8 cellular contexts compared by ENCODE assay signal in the genomic region with DNA sequence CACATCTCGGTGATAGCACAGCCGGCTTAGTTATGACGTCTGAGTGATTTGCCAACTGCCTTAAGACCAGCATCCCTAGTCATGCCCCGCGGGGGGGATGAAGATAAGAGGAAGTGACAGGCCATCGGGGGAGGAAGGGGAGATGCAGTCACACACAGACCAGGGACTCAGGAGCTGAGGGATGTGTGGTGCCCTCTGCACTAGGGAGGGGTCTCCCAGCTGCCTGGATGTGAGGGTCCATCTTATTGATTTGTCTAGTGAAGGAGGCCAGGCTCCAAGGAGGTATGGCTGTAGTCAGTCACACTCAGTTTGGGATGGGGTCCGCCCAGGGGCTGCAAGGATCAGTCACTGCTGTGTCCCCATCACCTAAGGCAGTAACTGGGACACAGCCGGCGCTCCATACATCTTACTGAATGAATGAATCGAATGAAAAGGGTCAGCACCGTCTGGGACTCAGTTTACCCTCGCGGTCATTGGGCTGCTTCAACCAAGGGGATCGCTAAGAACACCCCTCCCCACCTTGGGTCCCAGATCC. TPM values are rescaled to one million over a fixed set of nuclear protein-coding genes. Genes with fewer than 3 reads are reported as not detected.
DNase-seq lines count a peak whose midpoint lies in the region; ATAC-seq and TF ChIP-seq lines count a peak whose summit lies in the region.

No MANE protein-coding gene starts in this region.

- no peaks in the 10 kb centered on the region for H3K9me3 ChIP-seq in right lobe of liver
- H3K9me3 ChIP-seq in testis = no peaks in the 10 kb centered on the region

- intact Hi-C loops in right lobe of liver (cut with DNase I) = loop anchor here in 1 of 2 donors (5.0 kb wide), 1 partner anchor 34 kb away; no protein-coding TSS in a partner anchor
- intact Hi-C loops in testis (cut with DNase I; ENCODE audit: low total_unique reads) = no loop called here

- H3K4me3 ChIP-seq in coronary artery (peak overlapping the region; percentile 66), right lobe of liver (peak overlapping the region; percentile 35 to 46 (median 39)), testis (peak overlapping the region; percentile 50 to 51)

- H3K27me3 ChIP-seq in right lobe of liver (no peaks in the 10 kb centered on the region), testis (no peaks in the 10 kb centered on the region)

- WGBS in right lobe of liver (ENCODE audit: insufficient coverage, low coverage, low lambda C conversion rate, missing lambda C conversion rate) = 14% methylated on average over 9 of the region's 14 CpGs
- 17 to 21% methylated on average over 13 to 14 of the region's 14 CpGs for WGBS in testis, 2 donors

- H3K27ac ChIP-seq in coronary artery (peak overlapping the region; percentile 93 to 97), right lobe of liver (peak overlapping the region; percentile 64 to 72 (median 65)), testis (peak overlapping the region; percentile 79 to 94)

- H3K4me1 ChIP-seq in right lobe of liver (peaks cover 0 to 13% (median 6%) of the 10 kb centered on the region in 4 donors), testis (peaks cover 16% of the 10 kb centered on the region)

- TF ChIP-seq CTCF in coronary artery (IDR thresholded peaks at IDR 0.05) (no peak), right lobe of liver (IDR thresholded peaks at IDR 0.05) (no peak), testis (IDR thresholded peaks at IDR 0.05) (no peak)

- peak; percentile 50 for DNase-seq in stimulated activated CD4-positive, alpha-beta T cell treated with anti-CD3 and anti-CD28 coated beads, Interleukin-15, amount 100 ng/mL, for 24 hours
- no peak for DNase-seq in stimulated activated CD4-positive, alpha-beta T cell treated with anti-CD3 and anti-CD28 coated beads, Interleukin-12 subunit alpha, Interleukin-12 subunit beta, amount 100 ng/mL, for 4 hours
- DNase-seq in SK-MEL-5 (ENCODE audit: low read depth, low spot score) (peak; percentile 21), coronary artery (ENCODE audit: low spot score) (peak; percentile 89), right lobe of liver (peak; percentile 49 to 67 (median 58)), testis (peak; percentile 60), NCI-H2081 treated with DMSO at 0.1 percent for 48 hours (lab: John Stamatoyannopoulos, UW) (no peak)

- TF ChIP-seq POLR2A in right lobe of liver (IDR thresholded peaks at IDR 0.05) = no peak
- no peak for TF ChIP-seq POLR2A in testis (IDR thresholded peaks at IDR 0.05)

- in situ Hi-C loops in SK-MEL-5 (cut with HindIII; ENCODE audit: low pct_unique_long_range_greater_than_20kb, low sequenced_read_pairs) = no loop called here

- H3K36me3 ChIP-seq in right lobe of liver = no peaks in the 10 kb centered on the region
- no peaks in the 10 kb centered on the region for H3K36me3 ChIP-seq in testis (ENCODE audit: low read depth, missing control alignments)

- ATAC-seq in right lobe of liver (peak in 1 of 4 donors; percentile 3), HG03378 (IDR thresholded peaks at IDR 0.05; ENCODE audit: unreplicated experiment) (no peak)

RNA-seq across cellular contexts. Expression of a gene that starts 19.3 kb away (rescaled TPM):
- total RNA-seq in SK-MEL-5 (2014; rRNA removed; shearing (Covaris generic)) = 125 and 138 TPM in 2 replicates
- 104 and 133 TPM in 2 replicates for polyA plus RNA-seq in SK-MEL-5 (2015; cell fraction: cytosol; rRNA removed)
- polyA plus RNA-seq in SK-MEL-5 (2015; cell fraction: nucleus; rRNA removed) = 81.9 and 96.6 TPM in 2 replicates
- total RNA-seq in right lobe of liver (10 to 100 TPM; 19.2 to 29.4 (median 22.6) TPM), testis (10 to 100 TPM; 71.8 to 95.7 TPM)
- 112 TPM for polyA plus RNA-seq in testis (ENCODE audit: insufficient read depth, low read depth, low replicate concordance)

RNA-seq across cellular contexts. Expression of a gene that starts 24.8 kb away (rescaled TPM):
- total RNA-seq in SK-MEL-5 (2014; rRNA removed; shearing (Covaris generic)) = 0.13 and 0.42 TPM in 2 replicates
- polyA plus RNA-seq in SK-MEL-5 (2015; cell fraction: cytosol; rRNA removed) = 0.81 and 3.8 TPM in 2 replicates
- 1.5 and 3.8 TPM in 2 replicates for polyA plus RNA-seq in SK-MEL-5 (2015; cell fraction: nucleus; rRNA removed)
- total RNA-seq in right lobe of liver (1 to 10 TPM in 1 of 6 experiments, under 1 TPM in 5; 0.19 to 1.2 (median 0.44) TPM), testis (1 to 10 TPM; 1.2 to 3.9 TPM)
- polyA plus RNA-seq in testis (ENCODE audit: insufficient read depth, low read depth, low replicate concordance) = 22.7 TPM

RNA-seq across cellular contexts. Expression of a gene that starts 36.5 kb away (rescaled TPM):
- 19.3 and 20.2 TPM in 2 replicates for total RNA-seq in SK-MEL-5 (2014; rRNA removed; shearing (Covaris generic))
- 22.4 and 35.3 TPM in 2 replicates for polyA plus RNA-seq in SK-MEL-5 (2015; cell fraction: cytosol; rRNA removed)
- 12.3 and 16.9 TPM in 2 replicates for polyA plus RNA-seq in SK-MEL-5 (2015; cell fraction: nucleus; rRNA removed)
- total RNA-seq in right lobe of liver (1 to 10 TPM; 1.3 to 4.5 (median 3.2) TPM), testis (10 to 100 TPM; 10.2 to 12.1 TPM)
- polyA plus RNA-seq in testis (ENCODE audit: insufficient read depth, low read depth, low replicate concordance) = 5.8 TPM

RNA-seq across cellular contexts. Expression of a gene that starts 38.1 kb away (rescaled TPM):
- total RNA-seq in SK-MEL-5 (2014; rRNA removed; shearing (Covaris generic)) = 1.5 and 1.8 TPM in 2 replicates
- 3.9 and 4.6 TPM in 2 replicates for polyA plus RNA-seq in SK-MEL-5 (2015; cell fraction: cytosol; rRNA removed)
- polyA plus RNA-seq in SK-MEL-5 (2015; cell fraction: nucleus; rRNA removed) = 0.53 and 10.8 TPM in 2 replicates
- total RNA-seq in right lobe of liver = 10 to 100 TPM in 4 of 6 experiments, 1 to 10 TPM in 2; 6.9 to 22.9 (median 14.6) TPM
- 10 to 100 TPM in 1 of 2 donors, 1 to 10 TPM in 1; 9.7 to 12.2 TPM for total RNA-seq in testis
- 13.3 TPM for polyA plus RNA-seq in testis (ENCODE audit: insufficient read depth, low read depth, low replicate concordance)

RNA-seq across cellular contexts. Expression of a gene that starts 53.9 kb away (rescaled TPM):
- total RNA-seq in SK-MEL-5 (2014; rRNA removed; shearing (Covaris generic)) = 10.0 and 12.8 TPM in 2 replicates
- polyA plus RNA-seq in SK-MEL-5 (2015; cell fraction: cytosol; rRNA removed) = 25.9 and 29.0 TPM in 2 replicates
- polyA plus RNA-seq in SK-MEL-5 (2015; cell fraction: nucleus; rRNA removed) = 9.4 and 10.4 TPM in 2 replicates
- total RNA-seq in right lobe of liver (1 to 10 TPM; 1.5 to 7.2 (median 2.9) TPM), testis (1 to 10 TPM; 5.2 to 5.3 TPM)
- polyA plus RNA-seq in testis (ENCODE audit: insufficient read depth, low read depth, low replicate concordance) = 4.2 TPM

Comparison
In these comparisons a context has a peak if more than half of its experiments do, and no peak if none do; other contexts are left out.
1. DNase-seq: peak in stimulated activated CD4-positive, alpha-beta T cell treated with anti-CD3 and anti-CD28 coated beads, Interleukin-15, amount 100 ng/mL, for 24 hours (single experiment), SK-MEL-5 (single experiment), coronary artery (single experiment), right lobe of liver (3 of 3) and testis (single experiment); none in stimulated activated CD4-positive, alpha-beta T cell treated with anti-CD3 and anti-CD28 coated beads, Interleukin-12 subunit alpha, Interleukin-12 subunit beta, amount 100 ng/mL, for 4 hours (single experiment) and NCI-H2081 treated with DMSO at 0.1 percent for 48 hours (single experiment).
2. Peak in every context shown above with its lines, with median percentiles within 50 percentile points of each other: H3K27ac ChIP-seq and H3K4me3 ChIP-seq.